Comparison of ENCODE assay signal across 20 cellular contexts in genomic region chr9:98038958-98039357, GRCh38. TPM values are rescaled to one million over a fixed set of nuclear protein-coding genes. Genes with fewer than 3 reads are reported as not detected.
DNase-seq lines count a peak whose midpoint lies in the region; ATAC-seq and TF ChIP-seq lines count a peak whose summit lies in the region.
"Had no signal": no experiment of that assay in that cellular context is flagged by ENCODE, and none has a peak within 500 bp of the region (broad histone marks: within the 10 kb centered on the region; RNA-seq: fewer than 3 reads in every experiment).

No MANE protein-coding gene starts in this region.

- H3K4me3 Mint-ChIP-seq in activated B cell treated with CpG ODN at 0.5 μM for 24 hours = peak overlapping the region; percentile 46
- H3K4me3 Mint-ChIP-seq: activated T-helper 1 cell treated with anti-CD3 and anti-CD28 coated beads, Interleukin-12 subunit alpha, Interleukin-12 subunit beta, Interleukin-2, Interleukin-4 antibody, amounts not matched to agents 30 ng/mL and 10 ng/mL and 1 ng/mL, durations not matched to agents 14 hours and 24 hours and 36 hours; naive thymus-derived CD4-positive, alpha-beta T cell had no signal

- POLR2A ChIA-PET in activated B cell treated with CpG ODN at 0.5 μM for 24 hours (lab: Charles Lee) = interaction anchor here (1.1 kb wide), 2 partner anchors 18 to 56 kb away, joined by 3 to 4 read pairs; partner anchors contain the start of gene NANS

- peak overlapping the region; percentile 24 for H3K27ac Mint-ChIP-seq in activated B cell treated with CpG ODN at 0.5 μM for 24 hours
- H3K27ac Mint-ChIP-seq: activated T-helper 1 cell treated with anti-CD3 and anti-CD28 coated beads, Interleukin-12 subunit alpha, Interleukin-12 subunit beta, Interleukin-2, Interleukin-4 antibody, amounts not matched to agents 30 ng/mL and 10 ng/mL and 1 ng/mL, durations not matched to agents 14 hours and 24 hours and 36 hours; naive thymus-derived CD4-positive, alpha-beta T cell had no signal

- ATAC-seq in GM19463 (IDR thresholded peaks at IDR 0.05; ENCODE audit: unreplicated experiment) (peak; percentile 29), HG03095 (IDR thresholded peaks at IDR 0.05; ENCODE audit: unreplicated experiment) (peak; percentile 35), activated B cell treated with CpG ODN at 0.5 μM for 24 hours (ENCODE audit: low read depth) (peak; percentile 20), HG03135 (IDR thresholded peaks at IDR 0.05; ENCODE audit: unreplicated experiment) (no peak)
- ATAC-seq: left lung; naive thymus-derived CD4-positive, alpha-beta T cell had no signal

- no peaks in the 10 kb centered on the region for H3K36me3 Mint-ChIP-seq in activated B cell treated with CpG ODN at 0.5 μM for 24 hours (ENCODE audit: low read depth)
- H3K36me3 Mint-ChIP-seq: naive thymus-derived CD4-positive, alpha-beta T cell had no signal

- peaks cover 61% of the 10 kb centered on the region for H3K4me1 Mint-ChIP-seq in activated B cell treated with CpG ODN at 0.5 μM for 24 hours

- CTCF ChIA-PET in activated B cell treated with CpG ODN at 0.5 μM for 24 hours (lab: Charles Lee) = interaction anchor here (1.0 kb wide), 2 partner anchors 32 to 115 kb away, joined by 3 to 5 read pairs; no protein-coding TSS in a partner anchor

- intact Hi-C loops in activated B cell treated with CpG ODN at 0.5 μM for 24 hours (cut with micrococcal nuclease) = no loop called here

- peaks cover 4% of the 10 kb centered on the region for H3K27me3 Mint-ChIP-seq in activated B cell treated with CpG ODN at 0.5 μM for 24 hours

- no peak for DNase-seq in activated B cell treated with CpG ODN at 0.5 μM for 24 hours
- DNase-seq in activated CD8-positive, alpha-beta memory T cell treated with anti-CD3 and anti-CD28 coated beads for 24 hours = no peak
- DNase-seq in SHP77 treated with DMSO at 0.1 percent for 48 hours (lab: John Stamatoyannopoulos, UW) = no peak
- no peak for DNase-seq in activated CD4-positive, alpha-beta T cell treated with anti-CD3 and anti-CD28 coated beads for 48 hours
- DNase-seq: activated CD4-positive, alpha-beta T cell treated with anti-CD3 and anti-CD28 coated beads, Interleukin-2, amount 50 U/mL, for 4 hours; colonic mucosa; erythroblast; left lung; naive thymus-derived CD4-positive, alpha-beta T cell; NCI-H2081 treated with DMSO at 0.1 percent for 48 hours; retina; SHP77; stimulated activated CD4-positive, alpha-beta T cell treated with anti-CD3 and anti-CD28 coated beads, Interleukin-2, amount 100 ng/mL, for 24 hours; stimulated activated CD8-positive, alpha-beta memory T cell treated with anti-CD3 and anti-CD28 coated beads, Interleukin-4, amount 100 ng/mL, for 48 hours; upper lobe of left lung had no signal

- H3K9me3 Mint-ChIP-seq in activated B cell treated with CpG ODN at 0.5 μM for 24 hours = no peaks in the 10 kb centered on the region
- H3K9me3 Mint-ChIP-seq: activated T-helper 1 cell treated with anti-CD3 and anti-CD28 coated beads, Interleukin-12 subunit alpha, Interleukin-12 subunit beta, Interleukin-2, Interleukin-4 antibody, amounts not matched to agents 30 ng/mL and 10 ng/mL and 1 ng/mL, durations not matched to agents 14 hours and 24 hours and 36 hours; naive thymus-derived CD4-positive, alpha-beta T cell had no signal

- peak; percentile 44 for TF ChIP-seq CTCF in GM12873 (IDR thresholded peaks at IDR 0.05; ENCODE audit: insufficient read depth, low read depth, low read length, missing control alignments)
- TF ChIP-seq CTCF in activated B cell treated with CpG ODN at 0.5 μM for 24 hours (IDR thresholded peaks at IDR 0.05) = no peak

RNA-seq across cellular contexts. Expression of gene NANS, which starts 17.6 kb away (rescaled TPM):
- total RNA-seq in activated B cell treated with CpG ODN at 0.5 μM for 24 hours = 21.6 and 21.8 TPM in 2 replicates

RNA-seq across cellular contexts. Expression of gene ANP32B, which starts 55.8 kb away (rescaled TPM):
- 162 and 173 TPM in 2 replicates for total RNA-seq in activated B cell treated with CpG ODN at 0.5 μM for 24 hours
